In genomic region chrX:519741-520140, GRCh38 we compare ENCODE assay signal across 19 cellular contexts.
"Had no signal": no experiment of that assay in that cellular context is flagged by ENCODE, and none has a peak within 500 bp of the region (broad histone marks: within the 10 kb centered on the region; RNA-seq: fewer than 3 reads in every experiment).

No MANE protein-coding gene starts in this region.

- DNase-seq: activated B cell treated with CpG ODN at 0.5 μM for 24 hours; activated CD4-positive, alpha-beta T cell treated with anti-CD3 and anti-CD28 coated beads for 36 hours; activated CD4-positive, alpha-beta T cell treated with anti-CD3 and anti-CD28 coated beads, Interleukin-2, amount 50 U/mL, for 48 hours; activated CD8-positive, alpha-beta memory T cell treated with anti-CD3 and anti-CD28 coated beads, Interleukin-2, amount 50 U/mL, for 48 hours; activated naive CD4-positive, alpha-beta T cell; activated T-cell treated with anti-CD3 and anti-CD28 coated beads, Interleukin-2, amount 50 U/mL, for 4 hours; adrenal gland; brain microvascular endothelial cell; caudate nucleus; effector memory CD4-positive, alpha-beta T cell; foreskin keratinocyte; immature natural killer cell; left ventricle myocardium superior; mammary epithelial cell; stimulated activated CD4-positive, alpha-beta T cell treated with anti-CD3 and anti-CD28 coated beads, Interleukin-2, amount 100 ng/mL, for 48 hours; stimulated activated CD8-positive, alpha-beta memory T cell treated with anti-CD3 and anti-CD28 coated beads, Interleukin-4, amount 100 ng/mL, for 48 hours; stimulated activated naive B cell treated with anti-CD40 and anti-IgM and Interleukin-4, amounts not matched to agents 10 μg/mL and 1 μg/mL and 100 μg/mL, for 72 hours; T1000; testis had no signal

- ATAC-seq: activated CD4-positive, alpha-beta T cell treated with anti-CD3 and anti-CD28 coated beads for 36 hours; activated T-cell treated with anti-CD3 and anti-CD28 coated beads, Interleukin-2, amount 50 U/mL, for 4 hours; foreskin keratinocyte; left ventricle myocardium superior; stimulated activated naive B cell treated with anti-CD40 and anti-IgM and Interleukin-4, amounts not matched to agents 10 μg/mL and 1 μg/mL and 100 μg/mL, for 72 hours had no signal
